ENCODE assay signal across 8 cellular contexts in genomic region chr2:177161741-177162440, GRCh38. TPM values are rescaled to one million over a fixed set of nuclear protein-coding genes. Genes with fewer than 3 reads are reported as not detected.
DNase-seq lines count a peak whose midpoint lies in the region; ATAC-seq, FAIRE-seq and TF ChIP-seq lines count a peak whose summit lies in the region.

No MANE protein-coding gene starts in this region.

- no peak overlapping the region for H3K4me3 ChIP-seq in AG10803 (ENCODE audit: low read length)

- peaks cover 4% of the 10 kb centered on the region for H3K27me3 Mint-ChIP-seq in osteocyte (ENCODE audit: unreplicated experiment)

- no peaks in the 10 kb centered on the region for H3K9me3 Mint-ChIP-seq in osteocyte (ENCODE audit: unreplicated experiment)

- H3K4me1 Mint-ChIP-seq in osteocyte (ENCODE audit: unreplicated experiment) = no peaks in the 10 kb centered on the region

- peak; percentile 50 for DNase-seq in AG10803 (ENCODE audit: low read depth)
- peak; percentile 40 for DNase-seq in NCI-H748 (lab: John Stamatoyannopoulos, UW; ENCODE audit: unreplicated experiment)
- DNase-seq in effector CD4-positive, alpha-beta T cell = peak; percentile 4
- DNase-seq in osteocyte (ENCODE audit: extremely low spot score, unreplicated experiment) = no peak
- no peak for DNase-seq in HTR-8/SVneo (ENCODE audit: insufficient read length, low spot score)
- no peak for DNase-seq in NCI-H345 (lab: John Stamatoyannopoulos, UW)

- TF ChIP-seq CTCF in AG10803 (conservative IDR thresholded peaks at IDR 0.05; ENCODE audit: low read length) = peak; percentile 63
- TF ChIP-seq CTCF in GM12872 (IDR thresholded peaks at IDR 0.05; ENCODE audit: insufficient read depth, low read depth, low read length) = peak; percentile 52; the same call in 2 of the 3 replicates
- TF ChIP-seq CTCF in osteocyte (IDR thresholded peaks at IDR 0.05) = peak; percentile 69

- H3K36me3 Mint-ChIP-seq in osteocyte (ENCODE audit: unreplicated experiment) = no peaks in the 10 kb centered on the region

- ATAC-seq in HG02970 (IDR thresholded peaks at IDR 0.05; ENCODE audit: low FRiP score, unreplicated experiment) = no peak

- H3K4me3 Mint-ChIP-seq in osteocyte (ENCODE audit: unreplicated experiment) = no peak overlapping the region

- H3K27ac Mint-ChIP-seq in osteocyte (ENCODE audit: unreplicated experiment) = no peak overlapping the region

- FAIRE-seq in HTR-8/SVneo (lab: Jason Lieb, UNC) = no peak

RNA-seq across cellular contexts. Expression of gene HNRNPA3, which starts 50.7 kb away (rescaled TPM):
- 127 and 136 TPM in 2 replicates for total RNA-seq in osteocyte

Comparison
In these comparisons a context has a peak if more than half of its experiments do, and no peak if none do; other contexts are left out.
1. DNase-seq: peak in AG10803 (single experiment), NCI-H748 (single experiment) and effector CD4-positive, alpha-beta T cell (single experiment); none in osteocyte (single experiment), HTR-8/SVneo (single experiment) and NCI-H345 (single experiment).
2. Peak in every context shown above with its lines, with median percentiles within 50 percentile points of each other: CTCF ChIP-seq.